Comparison of ENCODE assay signal across 8 cellular contexts in the genomic region with DNA sequence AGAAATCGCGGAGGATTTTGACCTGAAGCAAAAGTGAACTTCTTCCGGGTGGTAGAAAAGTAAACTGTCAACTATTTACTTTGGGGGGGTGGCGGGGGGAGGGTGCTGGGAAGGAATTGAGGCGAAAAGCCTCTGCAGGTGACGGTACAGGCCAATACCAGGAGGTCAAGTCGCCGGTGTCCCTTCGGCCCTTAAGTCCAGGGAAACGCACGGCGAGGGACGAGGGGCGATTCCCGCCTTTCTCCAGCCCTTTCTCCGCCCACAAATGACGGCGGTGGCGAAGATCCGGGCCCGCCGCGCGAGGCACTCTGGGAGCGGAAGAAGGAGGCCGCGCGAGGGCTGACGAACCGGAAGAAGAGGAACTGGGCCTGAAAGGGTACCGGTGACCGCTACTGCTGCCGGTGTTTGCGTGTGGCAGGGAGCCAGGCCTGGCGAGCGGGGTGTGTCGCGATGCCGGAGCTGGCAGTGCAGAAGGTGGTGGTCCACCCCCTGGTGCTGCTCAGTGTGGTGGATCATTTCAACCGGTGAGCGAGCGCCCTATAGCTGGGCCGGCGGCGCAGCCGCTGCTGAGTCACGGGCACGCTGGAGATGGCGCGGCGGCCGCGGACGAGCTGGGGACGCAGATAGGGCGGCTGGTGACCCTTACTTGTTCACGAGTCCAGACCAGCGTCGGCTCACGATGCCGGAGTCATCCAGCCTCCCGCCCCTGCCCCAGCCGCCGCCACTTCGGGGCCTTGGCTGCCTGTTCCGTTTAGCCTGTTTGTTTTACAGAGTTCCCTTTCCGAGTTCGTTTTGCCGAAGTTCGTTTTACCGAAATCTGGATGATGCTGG. TPM values are rescaled to one million over a fixed set of nuclear protein-coding genes. Genes with fewer than 3 reads are reported as not detected.
A peak's percentile ranks its signal among the peaks of the same experiment; 100 is the strongest.
DNase-seq lines count a peak whose midpoint lies in the region; TF ChIP-seq lines count a peak whose summit lies in the region.

TSS of gene PSMD7 (plus strand) at position 350 of the 831 bp plus-strand sequence. CDS start at position 451, 101 bp downstream.

- no peaks in the 10 kb centered on the region for H4K20me1 ChIP-seq in H9 (ENCODE audit: control insufficient read depth, insufficient read depth, insufficient read length)

- H2AFZ ChIP-seq in H9 (ENCODE audit: low read length) = no peak within 1 kb of the TSS

- no peak within 1 kb of the TSS for H4K8ac ChIP-seq in H9 (replicated peaks; ENCODE audit: insufficient read length, low read depth, low read length)

- H3K4me1 Mint-ChIP-seq in H9 (peaks cover 11 to 15% of the 10 kb centered on the region in 2 experiments), nephron progenitor cell (peaks cover 24% of the 10 kb centered on the region)
- H3K4me1 Mint-ChIP-seq in stimulated activated naive CD8-positive, alpha-beta T cell treated with anti-CD3 and anti-CD28 coated beads, Interleukin-15, Interleukin-2, amounts not matched to agents 100 ng/mL and 50 ng/mL, for 24 hours (ENCODE audit: low read depth) = peaks cover 34% of the 10 kb centered on the region

- peak within 1 kb of the TSS; percentile 75 for H3K56ac ChIP-seq in H9 (ENCODE audit: insufficient read length, low read depth, low read length)

- H3K23me2 ChIP-seq in H9 (ENCODE audit: insufficient read length, low read depth, low read length, poor library complexity, severe bottlenecking) = peaks cover 6% of the 10 kb centered on the region

- H3K4me3 Mint-ChIP-seq in H9 (peak within 1 kb of the TSS; percentile 95 to 98), nephron progenitor cell (peak within 1 kb of the TSS; percentile 95)
- peak within 1 kb of the TSS; percentile 93 for H3K4me3 Mint-ChIP-seq in stimulated activated naive CD8-positive, alpha-beta T cell treated with anti-CD3 and anti-CD28 coated beads, Interleukin-15, Interleukin-2, amounts not matched to agents 100 ng/mL and 50 ng/mL, for 24 hours

- peak within 1 kb of the TSS; percentile 78 for H2BK20ac ChIP-seq in H9 (ENCODE audit: low read depth, low read length, poor library complexity, severe bottlenecking)

- H3K18ac ChIP-seq in H9 (ENCODE audit: insufficient read length, low read depth, low read length) = peak within 1 kb of the TSS; percentile 96

- H3K9me3 Mint-ChIP-seq in H9 (peaks cover 11% of the 10 kb centered on the region in 2 experiments; a peak in 4 of 5 replicates), nephron progenitor cell (peaks cover 19% of the 10 kb centered on the region)
- peaks cover 5% of the 10 kb centered on the region for H3K9me3 Mint-ChIP-seq in stimulated activated naive CD8-positive, alpha-beta T cell treated with anti-CD3 and anti-CD28 coated beads, Interleukin-15, Interleukin-2, amounts not matched to agents 100 ng/mL and 50 ng/mL, for 24 hours

- H3K4me2 ChIP-seq in H9 (ENCODE audit: insufficient read depth, insufficient read length, low read length) = peak within 1 kb of the TSS; percentile 84

- no peak within 1 kb of the TSS for H3K23ac ChIP-seq in H9 (ENCODE audit: insufficient read length, low read depth, low read length)

- H3K14ac ChIP-seq in H9 (ENCODE audit: insufficient read depth, low read length) = peak within 1 kb of the TSS; percentile 95

- peak within 1 kb of the TSS; percentile 22 for H4K5ac ChIP-seq in H9 (ENCODE audit: insufficient read length, low read depth, low read length)

- H3K27ac ChIP-seq in H9 (ENCODE audit: insufficient read length, low read depth, low read length) = no peak within 1 kb of the TSS

- H3K79me2 ChIP-seq in H9 (ENCODE audit: insufficient read depth, low read length) = peaks cover 22% of the 10 kb centered on the region

- H3K9me3 ChIP-seq in ES-I3 (ENCODE audit: control insufficient read depth, insufficient read depth, low read length) (no peaks in the 10 kb centered on the region), H9 (ENCODE audit: control insufficient read depth, low read depth, low read length) (no peaks in the 10 kb centered on the region)

- peaks cover 18 to 39% (median 38%) of the 10 kb centered on the region in 3 experiments for H3K36me3 Mint-ChIP-seq in H9 (ENCODE audit: insufficient read depth in 1 of 3, low read depth in 3 of 3)
- peaks cover 30% of the 10 kb centered on the region for H3K36me3 Mint-ChIP-seq in nephron progenitor cell (ENCODE audit: low read depth)
- peaks cover 41% of the 10 kb centered on the region for H3K36me3 Mint-ChIP-seq in stimulated activated naive CD8-positive, alpha-beta T cell treated with anti-CD3 and anti-CD28 coated beads, Interleukin-15, Interleukin-2, amounts not matched to agents 100 ng/mL and 50 ng/mL, for 24 hours (ENCODE audit: low read depth)

- H2BK15ac ChIP-seq in H9 (ENCODE audit: low read depth, low read length) = no peak within 1 kb of the TSS

- H3K36me3 ChIP-seq in ES-I3 (ENCODE audit: insufficient read depth, low read length) = peaks cover 28% of the 10 kb centered on the region

- DNase-seq in H9 (peak; percentile 91), M059J (ENCODE audit: low read depth) (peak; percentile 92), SIG-M5 (lab: John Stamatoyannopoulos, UW) (peak; percentile 48), activated gamma-delta T cell (lab: John Stamatoyannopoulos, UW) (peak; percentile 79), fibroblast of the conjunctiva (ENCODE audit: low read depth) (peak; percentile 54), nephron progenitor cell (peak; percentile 81)

- no peak within 1 kb of the TSS for H3T11ph ChIP-seq in H9 (ENCODE audit: low read length)

- H3K79me1 ChIP-seq in H9 (ENCODE audit: insufficient read depth, low read depth, low read length, poor library complexity, severe bottlenecking) = peaks cover 6% of the 10 kb centered on the region

- H2AK5ac ChIP-seq in H9 (ENCODE audit: insufficient read length, low read length) = no peak within 1 kb of the TSS

- H3K27ac Mint-ChIP-seq in H9 (peak within 1 kb of the TSS; percentile 97 to 99 (median 99)), nephron progenitor cell (peak within 1 kb of the TSS; percentile 99)
- H3K27ac Mint-ChIP-seq in stimulated activated naive CD8-positive, alpha-beta T cell treated with anti-CD3 and anti-CD28 coated beads, Interleukin-15, Interleukin-2, amounts not matched to agents 100 ng/mL and 50 ng/mL, for 24 hours = peak within 1 kb of the TSS; percentile 97

- H2BK12ac ChIP-seq in H9 (ENCODE audit: insufficient read length, low read depth, low read length) = no peak within 1 kb of the TSS

- H4K91ac ChIP-seq in H9 (ENCODE audit: insufficient read length, low read depth, low read length) = peak within 1 kb of the TSS; percentile 21

- peak within 1 kb of the TSS; percentile 76 for H2BK5ac ChIP-seq in H9 (ENCODE audit: insufficient read length, low read length)

- H3K9ac ChIP-seq in ES-I3 (ENCODE audit: low read depth, low read length) (peak within 1 kb of the TSS; percentile 98), H9 (ENCODE audit: extremely low read depth, insufficient read length, low read length) (peak within 1 kb of the TSS; percentile 98)

- no peaks in the 10 kb centered on the region for H3K27me3 ChIP-seq in H9 (ENCODE audit: insufficient read depth, low read length)

- WGBS in H9 (ENCODE audit: extremely low coverage, insufficient read length, low lambda C conversion rate) = no CpG with 5 or more reads among the region's 71 CpGs

- peak within 1 kb of the TSS; percentile 31 for H2BK120ac ChIP-seq in H9 (ENCODE audit: low read depth, low read length, poor library complexity, severe bottlenecking)

- H3K4me1 ChIP-seq in ES-I3 (ENCODE audit: insufficient read depth, low read length) = no peaks in the 10 kb centered on the region
- no peaks in the 10 kb centered on the region for H3K4me1 ChIP-seq in H9 (ENCODE audit: insufficient read depth, low read length)

- no peak within 1 kb of the TSS; the same call in 1 of the 2 replicates for H3K4ac ChIP-seq in H9 (ENCODE audit: low read depth, low read length)

- TF ChIP-seq CTCF in H9 (conservative IDR thresholded peaks at IDR 0.05) (no peak), nephron progenitor cell (IDR thresholded peaks at IDR 0.05) (no peak)

- H3K27me3 Mint-ChIP-seq in H9 (ENCODE audit: low read depth) (peaks cover 6% of the 10 kb centered on the region), nephron progenitor cell (ENCODE audit: low read depth, poor library complexity) (peaks cover 6% of the 10 kb centered on the region)
- H3K27me3 Mint-ChIP-seq in stimulated activated naive CD8-positive, alpha-beta T cell treated with anti-CD3 and anti-CD28 coated beads, Interleukin-15, Interleukin-2, amounts not matched to agents 100 ng/mL and 50 ng/mL, for 24 hours = no peaks in the 10 kb centered on the region

RNA-seq across cellular contexts. Expression of gene PSMD7, which starts in this region (rescaled TPM):
- total RNA-seq in H9 (2021) = 138 and 140 TPM in 2 replicates
- 123 and 169 TPM in 2 replicates for total RNA-seq in M059J (2014; rRNA removed; shearing (Covaris generic))
